2 cellular contexts compared by ENCODE assay signal in the genomic region with DNA sequence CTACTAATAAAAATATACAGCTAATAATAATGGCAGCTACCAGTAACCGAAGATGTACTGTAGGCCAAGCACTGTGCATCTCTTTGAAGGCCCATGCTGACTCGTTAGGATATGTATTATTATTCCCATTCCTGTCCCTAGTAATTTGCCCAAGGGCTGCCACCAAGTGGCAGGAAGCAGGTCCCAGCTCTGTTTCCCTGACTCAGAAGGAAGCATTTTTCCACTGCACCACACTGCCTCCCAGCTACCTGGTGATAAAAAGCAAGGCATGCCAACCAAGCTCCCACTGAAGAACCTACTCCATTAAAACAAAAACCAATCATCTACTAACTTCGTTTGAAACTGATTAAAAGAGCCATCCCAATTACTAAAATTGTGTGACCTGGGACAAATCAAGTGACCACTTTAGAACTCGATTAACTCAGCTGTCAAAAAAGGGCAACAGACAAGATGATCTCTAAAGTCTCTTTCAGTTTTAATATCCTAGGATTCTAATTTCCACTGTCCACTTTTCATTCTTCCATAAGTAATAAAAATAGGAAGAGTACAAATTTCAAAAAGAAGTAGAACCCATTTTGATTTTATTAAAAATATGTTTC.
TF ChIP-seq lines count a peak whose summit lies in the region.

No MANE protein-coding gene starts in this region.

TF ChIP-seq in HEK293, 187 proteins besides CTCF, POLR2A, EP300 and RAD21 (continued from another document):
- TF ChIP-seq, protein P1, sequence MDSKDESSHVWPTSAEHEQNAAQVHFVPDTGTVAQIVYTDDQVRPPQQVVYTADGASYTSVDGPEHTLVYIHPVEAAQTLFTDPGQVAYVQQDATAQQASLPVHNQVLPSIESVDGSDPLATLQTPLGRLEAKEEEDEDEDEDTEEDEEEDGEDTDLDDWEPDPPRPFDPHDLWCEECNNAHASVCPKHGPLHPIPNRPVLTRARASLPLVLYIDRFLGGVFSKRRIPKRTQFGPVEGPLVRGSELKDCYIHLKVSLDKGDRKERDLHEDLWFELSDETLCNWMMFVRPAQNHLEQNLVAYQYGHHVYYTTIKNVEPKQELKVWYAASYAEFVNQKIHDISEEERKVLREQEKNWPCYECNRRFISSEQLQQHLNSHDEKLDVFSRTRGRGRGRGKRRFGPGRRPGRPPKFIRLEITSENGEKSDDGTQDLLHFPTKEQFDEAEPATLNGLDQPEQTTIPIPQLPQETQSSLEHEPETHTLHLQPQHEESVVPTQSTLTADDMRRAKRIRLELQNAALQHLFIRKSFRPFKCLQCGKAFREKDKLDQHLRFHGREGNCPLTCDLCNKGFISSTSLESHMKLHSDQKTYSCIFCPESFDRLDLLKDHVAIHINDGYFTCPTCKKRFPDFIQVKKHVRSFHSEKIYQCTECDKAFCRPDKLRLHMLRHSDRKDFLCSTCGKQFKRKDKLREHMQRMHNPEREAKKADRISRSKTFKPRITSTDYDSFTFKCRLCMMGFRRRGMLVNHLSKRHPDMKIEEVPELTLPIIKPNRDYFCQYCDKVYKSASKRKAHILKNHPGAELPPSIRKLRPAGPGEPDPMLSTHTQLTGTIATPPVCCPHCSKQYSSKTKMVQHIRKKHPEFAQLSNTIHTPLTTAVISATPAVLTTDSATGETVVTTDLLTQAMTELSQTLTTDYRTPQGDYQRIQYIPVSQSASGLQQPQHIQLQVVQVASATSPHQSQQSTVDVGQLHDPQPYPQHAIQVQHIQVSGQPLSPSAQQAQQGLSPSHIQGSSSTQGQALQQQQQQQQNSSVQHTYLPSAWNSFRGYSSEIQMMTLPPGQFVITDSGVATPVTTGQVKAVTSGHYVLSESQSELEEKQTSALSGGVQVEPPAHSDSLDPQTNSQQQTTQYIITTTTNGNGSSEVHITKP (tag by site-specific recombination; IDR thresholded peaks at IDR 0.05), result 0 out of 2 replicates have a peak, but pooled peaks have one; percentile 19
- TF ChIP-seq, protein P2, sequence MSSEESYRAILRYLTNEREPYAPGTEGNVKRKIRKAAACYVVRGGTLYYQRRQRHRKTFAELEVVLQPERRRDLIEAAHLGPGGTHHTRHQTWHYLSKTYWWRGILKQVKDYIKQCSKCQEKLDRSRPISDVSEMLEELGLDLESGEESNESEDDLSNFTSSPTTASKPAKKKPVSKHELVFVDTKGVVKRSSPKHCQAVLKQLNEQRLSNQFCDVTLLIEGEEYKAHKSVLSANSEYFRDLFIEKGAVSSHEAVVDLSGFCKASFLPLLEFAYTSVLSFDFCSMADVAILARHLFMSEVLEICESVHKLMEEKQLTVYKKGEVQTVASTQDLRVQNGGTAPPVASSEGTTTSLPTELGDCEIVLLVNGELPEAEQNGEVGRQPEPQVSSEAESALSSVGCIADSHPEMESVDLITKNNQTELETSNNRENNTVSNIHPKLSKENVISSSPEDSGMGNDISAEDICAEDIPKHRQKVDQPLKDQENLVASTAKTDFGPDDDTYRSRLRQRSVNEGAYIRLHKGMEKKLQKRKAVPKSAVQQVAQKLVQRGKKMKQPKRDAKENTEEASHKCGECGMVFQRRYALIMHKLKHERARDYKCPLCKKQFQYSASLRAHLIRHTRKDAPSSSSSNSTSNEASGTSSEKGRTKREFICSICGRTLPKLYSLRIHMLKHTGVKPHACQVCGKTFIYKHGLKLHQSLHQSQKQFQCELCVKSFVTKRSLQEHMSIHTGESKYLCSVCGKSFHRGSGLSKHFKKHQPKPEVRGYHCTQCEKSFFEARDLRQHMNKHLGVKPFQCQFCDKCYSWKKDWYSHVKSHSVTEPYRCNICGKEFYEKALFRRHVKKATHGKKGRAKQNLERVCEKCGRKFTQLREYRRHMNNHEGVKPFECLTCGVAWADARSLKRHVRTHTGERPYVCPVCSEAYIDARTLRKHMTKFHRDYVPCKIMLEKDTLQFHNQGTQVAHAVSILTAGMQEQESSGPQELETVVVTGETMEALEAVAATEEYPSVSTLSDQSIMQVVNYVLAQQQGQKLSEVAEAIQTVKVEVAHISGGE (tag by site-specific recombination; conservative IDR thresholded peaks at IDR 0.05; ENCODE audit: low read depth), result peak; percentile 90
- TF ChIP-seq ZBTB20 (tag by site-specific recombination; IDR thresholded peaks at IDR 0.05) (peak; percentile 68), ZNF654 (tag by site-specific recombination; IDR thresholded peaks at IDR 0.05; ENCODE audit: low read depth) (peak; percentile 50), ZNF341 (tag by site-specific recombination; IDR thresholded peaks at IDR 0.05; ENCODE audit: low read depth) (no peak), ZNF138 (tag by site-specific recombination; IDR thresholded peaks at IDR 0.05; ENCODE audit: borderline replicate concordance) (no peak), ZNF2 (tag by site-specific recombination; IDR thresholded peaks at IDR 0.05) (no peak), IKZF3 (tag by site-specific recombination; IDR thresholded peaks at IDR 0.05) (0 out of 2 replicates have a peak, but pooled peaks have one; percentile 39)
- TF ChIP-seq, protein P3, sequence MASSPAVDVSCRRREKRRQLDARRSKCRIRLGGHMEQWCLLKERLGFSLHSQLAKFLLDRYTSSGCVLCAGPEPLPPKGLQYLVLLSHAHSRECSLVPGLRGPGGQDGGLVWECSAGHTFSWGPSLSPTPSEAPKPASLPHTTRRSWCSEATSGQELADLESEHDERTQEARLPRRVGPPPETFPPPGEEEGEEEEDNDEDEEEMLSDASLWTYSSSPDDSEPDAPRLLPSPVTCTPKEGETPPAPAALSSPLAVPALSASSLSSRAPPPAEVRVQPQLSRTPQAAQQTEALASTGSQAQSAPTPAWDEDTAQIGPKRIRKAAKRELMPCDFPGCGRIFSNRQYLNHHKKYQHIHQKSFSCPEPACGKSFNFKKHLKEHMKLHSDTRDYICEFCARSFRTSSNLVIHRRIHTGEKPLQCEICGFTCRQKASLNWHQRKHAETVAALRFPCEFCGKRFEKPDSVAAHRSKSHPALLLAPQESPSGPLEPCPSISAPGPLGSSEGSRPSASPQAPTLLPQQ (tag by site-specific recombination; IDR thresholded peaks at IDR 0.05), result no peak
- TF ChIP-seq, protein P4, sequence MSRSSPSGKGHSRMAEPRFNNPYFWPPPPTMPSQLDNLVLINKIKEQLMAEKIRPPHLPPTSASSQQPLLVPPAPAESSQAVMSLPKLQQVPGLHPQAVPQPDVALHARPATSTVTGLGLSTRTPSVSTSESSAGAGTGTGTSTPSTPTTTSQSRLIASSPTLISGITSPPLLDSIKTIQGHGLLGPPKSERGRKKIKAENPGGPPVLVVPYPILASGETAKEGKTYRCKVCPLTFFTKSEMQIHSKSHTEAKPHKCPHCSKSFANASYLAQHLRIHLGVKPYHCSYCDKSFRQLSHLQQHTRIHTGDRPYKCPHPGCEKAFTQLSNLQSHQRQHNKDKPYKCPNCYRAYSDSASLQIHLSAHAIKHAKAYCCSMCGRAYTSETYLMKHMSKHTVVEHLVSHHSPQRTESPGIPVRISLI (tag by site-specific recombination; IDR thresholded peaks at IDR 0.05), result no peak

TF ChIP-seq in HepG2, 621 proteins besides CTCF, POLR2A, EP300 and RAD21 (continued from another document and continues in another):
- TF ChIP-seq, protein P5, sequence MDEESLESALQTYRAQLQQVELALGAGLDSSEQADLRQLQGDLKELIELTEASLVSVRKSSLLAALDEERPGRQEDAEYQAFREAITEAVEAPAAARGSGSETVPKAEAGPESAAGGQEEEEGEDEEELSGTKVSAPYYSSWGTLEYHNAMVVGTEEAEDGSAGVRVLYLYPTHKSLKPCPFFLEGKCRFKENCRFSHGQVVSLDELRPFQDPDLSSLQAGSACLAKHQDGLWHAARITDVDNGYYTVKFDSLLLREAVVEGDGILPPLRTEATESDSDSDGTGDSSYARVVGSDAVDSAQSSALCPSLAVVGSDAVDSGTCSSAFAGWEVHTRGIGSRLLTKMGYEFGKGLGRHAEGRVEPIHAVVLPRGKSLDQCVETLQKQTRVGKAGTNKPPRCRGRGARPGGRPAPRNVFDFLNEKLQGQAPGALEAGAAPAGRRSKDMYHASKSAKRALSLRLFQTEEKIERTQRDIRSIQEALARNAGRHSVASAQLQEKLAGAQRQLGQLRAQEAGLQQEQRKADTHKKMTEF (CRISPR knock-in tag; IDR thresholded peaks at IDR 0.05), result 0 out of 2 replicates have a peak, but pooled peaks have one; percentile 44
- TF ChIP-seq MAFF (IDR thresholded peaks at IDR 0.05; ENCODE audit: low read depth, low read length) (peak; percentile 57), RBAK (CRISPR knock-in tag; IDR thresholded peaks at IDR 0.05) (no peak), GATAD2A (CRISPR knock-in tag; IDR thresholded peaks at IDR 0.05) (peak; percentile 30; the same call in 1 of the 2 replicates), RXRB (CRISPR knock-in tag; IDR thresholded peaks at IDR 0.05; ENCODE audit: borderline replicate concordance) (peak; percentile 21; the same call in 1 of the 2 replicates), ELF3 (CRISPR knock-in tag; IDR thresholded peaks at IDR 0.05) (peak; percentile 50; the same call in 1 of the 2 replicates), TEAD3 (CRISPR knock-in tag; optimal IDR thresholded peaks at IDR 0.05; ENCODE audit: borderline replicate concordance) (peak; percentile 57), SOX6 (IDR thresholded peaks at IDR 0.05) (no peak), SOX6 (CRISPR knock-in tag; IDR thresholded peaks at IDR 0.05) (0 out of 2 replicates have a peak, but pooled peaks have one; percentile 10), POGZ (CRISPR knock-in tag; IDR thresholded peaks at IDR 0.05) (peak; percentile 18; the same call in 1 of the 2 replicates), ERF (CRISPR knock-in tag; IDR thresholded peaks at IDR 0.05) (0 out of 2 replicates have a peak, but pooled peaks have one; percentile 51), SMC3 (IDR thresholded peaks at IDR 0.05; ENCODE audit: low read length) (peak; percentile 92), ELF1 (CRISPR knock-in tag; IDR thresholded peaks at IDR 0.05) (0 out of 2 replicates have a peak, but pooled peaks have one; percentile 37), ETV5 (CRISPR knock-in tag; IDR thresholded peaks at IDR 0.05; ENCODE audit: borderline replicate concordance) (peak; percentile 60; the same call in 1 of the 2 replicates), XRCC5 (optimal IDR thresholded peaks at IDR 0.05; ENCODE audit: low read length) (peak; percentile 54), KLF16 (CRISPR knock-in tag; IDR thresholded peaks at IDR 0.05) (0 out of 4 replicates have a peak, but pooled peaks of 1 of the 2 experiments have one; percentile 29), MIXL1 (CRISPR knock-in tag; IDR thresholded peaks at IDR 0.05) (peak; percentile 65; the same call in 1 of the 2 replicates), MIER3 (CRISPR knock-in tag; IDR thresholded peaks at IDR 0.05; ENCODE audit: borderline replicate concordance) (peak; percentile 31; the same call in 1 of the 2 replicates), FOSL2 (CRISPR knock-in tag; IDR thresholded peaks at IDR 0.05) (peak; percentile 49; the same call in 1 of the 2 replicates), MAFK (conservative IDR thresholded peaks at IDR 0.05 in 1 of 2, IDR thresholded peaks at IDR 0.05 in 1 of 2; ENCODE audit: low read length in 2 of 2) (peak; percentile 38 to 42; a peak in 2 of 4 replicates), SP2 (CRISPR knock-in tag; IDR thresholded peaks at IDR 0.05) (no peak), RELA (CRISPR knock-in tag; IDR thresholded peaks at IDR 0.05) (no peak), BORCS8-MEF2B (CRISPR knock-in tag; IDR thresholded peaks at IDR 0.05) (no peak), ZFP36L1 (CRISPR knock-in tag; IDR thresholded peaks at IDR 0.05) (no peak), STAG1 (CRISPR knock-in tag; IDR thresholded peaks at IDR 0.05) (peak; percentile 92), THAP11 (CRISPR knock-in tag; IDR thresholded peaks at IDR 0.05) (peak; percentile 38; the same call in 1 of the 2 replicates), REPIN1 (CRISPR knock-in tag; IDR thresholded peaks at IDR 0.05; ENCODE audit: borderline replicate concordance, low read depth) (peak; percentile 91; the same call in 1 of the 2 replicates), ZNF652 (CRISPR knock-in tag; IDR thresholded peaks at IDR 0.05; ENCODE audit: borderline replicate concordance, low read depth) (0 out of 2 replicates have a peak, but pooled peaks have one; percentile 27), ZEB1 (IDR thresholded peaks at IDR 0.05; ENCODE audit: insufficient replicate concordance, low read depth) (no peak), NR2F6 (IDR thresholded peaks at IDR 0.05) (no peak), NR2F6 (CRISPR knock-in tag; IDR thresholded peaks at IDR 0.05) (0 out of 2 replicates have a peak, but pooled peaks have one; percentile 20), HDAC2 (CRISPR knock-in tag; IDR thresholded peaks at IDR 0.05) (0 out of 2 replicates have a peak, but pooled peaks have one; percentile 12), MIER2 (CRISPR knock-in tag; IDR thresholded peaks at IDR 0.05) (0 out of 2 replicates have a peak, but pooled peaks have one; percentile 21), IRF2 (CRISPR knock-in tag; IDR thresholded peaks at IDR 0.05) (0 out of 2 replicates have a peak, but pooled peaks have one; percentile 29)
- TF ChIP-seq, protein P6, sequence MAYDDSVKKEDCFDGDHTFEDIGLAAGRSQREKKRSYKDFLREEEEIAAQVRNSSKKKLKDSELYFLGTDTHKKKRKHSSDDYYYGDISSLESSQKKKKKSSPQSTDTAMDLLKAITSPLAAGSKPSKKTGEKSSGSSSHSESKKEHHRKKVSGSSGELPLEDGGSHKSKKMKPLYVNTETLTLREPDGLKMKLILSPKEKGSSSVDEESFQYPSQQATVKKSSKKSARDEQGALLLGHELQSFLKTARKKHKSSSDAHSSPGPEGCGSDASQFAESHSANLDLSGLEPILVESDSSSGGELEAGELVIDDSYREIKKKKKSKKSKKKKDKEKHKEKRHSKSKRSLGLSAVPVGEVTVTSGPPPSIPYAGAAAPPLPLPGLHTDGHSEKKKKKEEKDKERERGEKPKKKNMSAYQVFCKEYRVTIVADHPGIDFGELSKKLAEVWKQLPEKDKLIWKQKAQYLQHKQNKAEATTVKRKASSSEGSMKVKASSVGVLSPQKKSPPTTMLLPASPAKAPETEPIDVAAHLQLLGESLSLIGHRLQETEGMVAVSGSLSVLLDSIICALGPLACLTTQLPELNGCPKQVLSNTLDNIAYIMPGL (CRISPR knock-in tag; IDR thresholded peaks at IDR 0.05; ENCODE audit: borderline replicate concordance in 1 of 2, low read depth in 1 of 2), result peak; percentile 52 to 82; a peak in 2 of 4 replicates
- TF ChIP-seq, protein P7, sequence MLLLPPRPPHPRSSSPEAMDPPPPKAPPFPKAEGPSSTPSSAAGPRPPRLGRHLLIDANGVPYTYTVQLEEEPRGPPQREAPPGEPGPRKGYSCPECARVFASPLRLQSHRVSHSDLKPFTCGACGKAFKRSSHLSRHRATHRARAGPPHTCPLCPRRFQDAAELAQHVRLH (CRISPR knock-in tag; IDR thresholded peaks at IDR 0.05; ENCODE audit: borderline replicate concordance, low read depth), result peak; percentile 51; the same call in 1 of the 2 replicates
- TF ChIP-seq, protein P8, sequence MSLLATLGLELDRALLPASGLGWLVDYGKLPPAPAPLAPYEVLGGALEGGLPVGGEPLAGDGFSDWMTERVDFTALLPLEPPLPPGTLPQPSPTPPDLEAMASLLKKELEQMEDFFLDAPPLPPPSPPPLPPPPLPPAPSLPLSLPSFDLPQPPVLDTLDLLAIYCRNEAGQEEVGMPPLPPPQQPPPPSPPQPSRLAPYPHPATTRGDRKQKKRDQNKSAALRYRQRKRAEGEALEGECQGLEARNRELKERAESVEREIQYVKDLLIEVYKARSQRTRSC (CRISPR knock-in tag; IDR thresholded peaks at IDR 0.05; ENCODE audit: low read depth), result no peak
- TF ChIP-seq, protein P9, sequence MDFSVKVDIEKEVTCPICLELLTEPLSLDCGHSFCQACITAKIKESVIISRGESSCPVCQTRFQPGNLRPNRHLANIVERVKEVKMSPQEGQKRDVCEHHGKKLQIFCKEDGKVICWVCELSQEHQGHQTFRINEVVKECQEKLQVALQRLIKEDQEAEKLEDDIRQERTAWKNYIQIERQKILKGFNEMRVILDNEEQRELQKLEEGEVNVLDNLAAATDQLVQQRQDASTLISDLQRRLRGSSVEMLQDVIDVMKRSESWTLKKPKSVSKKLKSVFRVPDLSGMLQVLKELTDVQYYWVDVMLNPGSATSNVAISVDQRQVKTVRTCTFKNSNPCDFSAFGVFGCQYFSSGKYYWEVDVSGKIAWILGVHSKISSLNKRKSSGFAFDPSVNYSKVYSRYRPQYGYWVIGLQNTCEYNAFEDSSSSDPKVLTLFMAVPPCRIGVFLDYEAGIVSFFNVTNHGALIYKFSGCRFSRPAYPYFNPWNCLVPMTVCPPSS (IDR thresholded peaks at IDR 0.05), result no peak
